In genomic region chr3:172128852-172129251, GRCh38 we compare ENCODE assay signal across 14 cellular contexts.
DNase-seq lines count a peak whose midpoint lies in the region; ATAC-seq, FAIRE-seq and TF ChIP-seq lines count a peak whose summit lies in the region.
"Had no signal": no experiment of that assay in that cellular context is flagged by ENCODE, and none has a peak within 500 bp of the region (broad histone marks: within the 10 kb centered on the region; RNA-seq: fewer than 3 reads in every experiment).

No MANE protein-coding gene starts in this region.

- FAIRE-seq in D721Med (lab: Jason Lieb, UNC), result no peak

- intact Hi-C loops in MCF 10A (cut with micrococcal nuclease) (loop anchor here (10.0 kb wide), 1 partner anchor 176 kb away; no protein-coding TSS in a partner anchor), stomach (cut with DNase I; ENCODE audit: low total_unique reads) (no loop called here)

- CTCF ChIA-PET in MCF 10A (lab: Yijun Ruan, JAX), result interaction anchor here (0.7 to 1.4 kb wide), 3 partner anchors 9 to 1298 kb away, joined by 4 read pairs; no protein-coding TSS in a partner anchor

- TF ChIP-seq POLR2A in stomach (IDR thresholded peaks at IDR 0.05), result no peak

- H3K27ac ChIP-seq in HL-60 (replicated peaks) (peak overlapping the region; percentile 98), mesendoderm (ENCODE audit: low read depth, low read length) (no peak overlapping the region), stomach (peak overlapping the region; percentile 32 to 87 (median 76))

- H4K8ac ChIP-seq in mesendoderm (ENCODE audit: low read depth, low read length), result no peak overlapping the region

- TF ChIP-seq EP300 in stomach (IDR thresholded peaks at IDR 0.05), result no peak

- H3K9me3 Mint-ChIP-seq in MCF 10A (ENCODE audit: unreplicated experiment), result no peaks in the 10 kb centered on the region
- H3K9me3 Mint-ChIP-seq: activated T-cell treated with anti-CD3 and anti-CD28 coated beads, Interleukin-2, amount 50 U/mL, for 72 hours had no signal

- no peak for DNase-seq in HL-60 (ENCODE audit: low read depth in 1 of 2, low spot score in 1 of 2)
- no peak for DNase-seq in MCF 10A (ENCODE audit: unreplicated experiment)
- no peak for DNase-seq in mesendoderm
- DNase-seq in stomach, result no peak
- no peak for DNase-seq in D721Med (ENCODE audit: insufficient read length, low spot score)
- no peak for DNase-seq in activated CD4-positive, CD25-positive, alpha-beta regulatory T cell (lab: John Stamatoyannopoulos, UW)
- DNase-seq in DMS114 treated with DMSO at 0.1 percent for 48 hours (lab: John Stamatoyannopoulos, UW; ENCODE audit: unreplicated experiment), result no peak
- DNase-seq: activated CD4-positive, alpha-beta T cell treated with anti-CD3 and anti-CD28 coated beads for 4 hours; activated T-cell treated with anti-CD3 and anti-CD28 coated beads, Interleukin-2, amount 50 U/mL, for 72 hours; C1 segment of cervical spinal cord; effector CD8-positive, alpha-beta T cell; H7; left colon had no signal

- no peak overlapping the region for H2AK5ac ChIP-seq in mesendoderm (ENCODE audit: low read length)

- no peak for TF ChIP-seq CTCF in HL-60 (IDR thresholded peaks at IDR 0.05; ENCODE audit: insufficient read depth, low read length)
- no peak for TF ChIP-seq CTCF in MCF 10A (IDR thresholded peaks at IDR 0.05; ENCODE audit: unreplicated experiment)
- no peak for TF ChIP-seq CTCF in stomach (IDR thresholded peaks at IDR 0.05)
- TF ChIP-seq CTCF in D721Med (IDR thresholded peaks at IDR 0.05; ENCODE audit: insufficient read depth, missing control alignments), result no peak

- no peak overlapping the region for H4K5ac ChIP-seq in mesendoderm (ENCODE audit: low read length)

- no peaks in the 10 kb centered on the region for H3K36me3 ChIP-seq in mesendoderm (ENCODE audit: control insufficient read depth, insufficient read depth, low read length)
- H3K36me3 ChIP-seq in stomach, result peaks cover 0 to 3% (median 0%) of the 10 kb centered on the region in 4 donors

- H3K56ac ChIP-seq in mesendoderm (ENCODE audit: low read length), result no peak overlapping the region

- no peak overlapping the region for H3K4me3 Mint-ChIP-seq in MCF 10A (ENCODE audit: unreplicated experiment)

- no peak for ATAC-seq in GM21619 (IDR thresholded peaks at IDR 0.05; ENCODE audit: unreplicated experiment)
- ATAC-seq: activated T-cell treated with anti-CD3 and anti-CD28 coated beads, Interleukin-2, amount 50 U/mL, for 72 hours; left colon had no signal

- no peak overlapping the region for H3K4ac ChIP-seq in mesendoderm (ENCODE audit: low read depth, low read length)

- H3K23ac ChIP-seq in mesendoderm (ENCODE audit: low read length), result no peak overlapping the region

- H3K79me1 ChIP-seq in mesendoderm (ENCODE audit: low read length), result peaks cover 12% of the 10 kb centered on the region

- H2BK15ac ChIP-seq in mesendoderm (replicated peaks; ENCODE audit: low read depth), result no peak overlapping the region

- H3K4me1 Mint-ChIP-seq in MCF 10A (ENCODE audit: insufficient read depth, unreplicated experiment), result peaks cover 36% of the 10 kb centered on the region

- no peaks in the 10 kb centered on the region for H3K27me3 Mint-ChIP-seq in MCF 10A (ENCODE audit: insufficient read depth, unreplicated experiment)

- no peaks in the 10 kb centered on the region for H3K27me3 ChIP-seq in HL-60 (ENCODE audit: insufficient read depth, poor library complexity, severe bottlenecking)
- no peaks in the 10 kb centered on the region for H3K27me3 ChIP-seq in mesendoderm (ENCODE audit: insufficient read depth, low read length, poor library complexity)
- H3K27me3 ChIP-seq in stomach, result no peaks in the 10 kb centered on the region

- H2BK5ac ChIP-seq in mesendoderm (ENCODE audit: low read length), result no peak overlapping the region

- peak overlapping the region; percentile 76 for H3K18ac ChIP-seq in mesendoderm (ENCODE audit: low read length)

- H3K4me3 ChIP-seq in HL-60 (replicated peaks; ENCODE audit: insufficient read depth, low read length) (no peak overlapping the region), mesendoderm (ENCODE audit: low read length) (no peak overlapping the region), stomach (no peak overlapping the region)

- H2BK120ac ChIP-seq in mesendoderm (ENCODE audit: low read depth, low read length), result no peak overlapping the region

- POLR2A ChIA-PET in MCF 10A (lab: Yijun Ruan, JAX), result interaction anchor here (0.6 to 5.3 kb wide), 17 partner anchors 12 to 548 kb away, joined by 3 to 86 read pairs (median 5); no protein-coding TSS in a partner anchor

- no peak overlapping the region for H3K9ac ChIP-seq in mesendoderm (ENCODE audit: low read length)

- no CpG with 5 or more reads among the region's 9 CpGs for WGBS in mesendoderm (ENCODE audit: extremely low coverage, insufficient coverage, low lambda C conversion rate)
- WGBS in stomach, 5 donors, result 91 to 96% (median 94%) methylated on average over 9 of the region's 9 CpGs

- peak overlapping the region; percentile 99 for H3K27ac Mint-ChIP-seq in MCF 10A (ENCODE audit: low read depth, unreplicated experiment)

- no TSS peak for BruUV-seq in MCF 10A (replicated peaks; lab: Mats Ljungman, UMichigan)

- H3K36me3 Mint-ChIP-seq in MCF 10A (ENCODE audit: insufficient read depth, unreplicated experiment), result peaks cover 79% of the 10 kb centered on the region

- peaks cover 39% of the 10 kb centered on the region for H3K79me2 ChIP-seq in mesendoderm (ENCODE audit: control insufficient read depth, insufficient read depth, low read length)

- H3K9me3 ChIP-seq in stomach, result no peaks in the 10 kb centered on the region

- H3K4me1 ChIP-seq in mesendoderm (ENCODE audit: control insufficient read depth, low read depth, low read length), result peaks cover 13% of the 10 kb centered on the region
- peaks cover 46 to 100% (median 72%) of the 10 kb centered on the region in 4 donors for H3K4me1 ChIP-seq in stomach

- H3K4me2 ChIP-seq in mesendoderm (ENCODE audit: low read length), result no peak overlapping the region
